In the genomic region with DNA sequence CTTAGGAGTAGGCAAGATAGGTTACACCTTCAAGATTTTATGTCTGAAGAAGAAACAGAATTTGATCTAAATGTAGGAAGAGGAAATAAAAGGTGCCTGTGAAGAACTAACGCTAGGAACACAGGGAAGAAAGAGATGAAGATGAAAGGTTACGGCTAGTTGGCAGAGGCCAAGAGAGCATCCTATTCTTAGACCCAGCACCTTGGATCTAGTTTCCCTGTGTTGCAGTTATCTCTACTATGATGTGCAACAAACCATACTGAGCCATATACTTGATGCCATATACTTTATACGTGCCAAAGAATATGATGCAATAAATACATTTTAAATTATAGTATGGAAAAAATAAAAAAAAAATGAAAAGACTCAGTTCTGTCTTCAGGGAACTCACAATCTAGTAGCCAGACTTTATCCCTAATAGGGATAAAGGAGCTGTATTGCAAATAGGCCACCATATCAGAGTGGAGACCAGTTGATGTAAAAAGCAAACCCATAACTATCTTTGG, we compare ENCODE assay signal across 27 cellular contexts.
"Had no signal": no experiment of that assay in that cellular context is flagged by ENCODE, and none has a peak within 500 bp of the region (broad histone marks: within the 10 kb centered on the region; RNA-seq: fewer than 3 reads in every experiment).

No MANE protein-coding gene starts in this region.

- H3K27ac ChIP-seq: coronary artery had no signal

- FAIRE-seq: astrocyte, frontal cortex had no signal

- H3K4me1 Mint-ChIP-seq: activated CD4-positive, alpha-beta memory T cell treated with anti-CD3 and anti-CD28 coated beads, Interleukin-2, amount 10 ng/mL, durations not matched to agents 7 days and 5 days; activated CD4-positive, alpha-beta T cell treated with anti-CD3 and anti-CD28 coated beads, Interleukin-2, amount 10 ng/mL, durations not matched to agents 7 days and 5 days; central memory CD8-positive, alpha-beta T cell had no signal

- ATAC-seq: activated T-cell treated with anti-CD3 and anti-CD28 coated beads, Interleukin-2, amount 50 U/mL, for 72 hours; esophagus mucosa had no signal

- H3K27ac Mint-ChIP-seq: activated CD4-positive, alpha-beta memory T cell treated with anti-CD3 and anti-CD28 coated beads, Interleukin-2, amount 10 ng/mL, durations not matched to agents 7 days and 5 days; activated CD4-positive, alpha-beta T cell treated with anti-CD3 and anti-CD28 coated beads, Interleukin-2, amount 10 ng/mL, durations not matched to agents 7 days and 5 days; activated naive CD8-positive, alpha-beta T cell; activated T-cell treated with anti-CD3 and anti-CD28 coated beads, Interleukin-2, amount 50 U/mL, for 24 hours; activated T-cell treated with anti-CD3 and anti-CD28 coated beads, Interleukin-2, amount 50 U/mL, for 72 hours; dendritic cell treated with granulocyte-macrophage colony-stimulating factor and Interleukin-4, amounts not matched to agents 40 ng/mL and 50 ng/mL, for 4 days; endodermal cell had no signal

- DNase-seq: activated CD4-positive, alpha-beta memory T cell treated with anti-CD3 and anti-CD28 coated beads, Interleukin-2, amount 10 ng/mL, durations not matched to agents 7 days and 5 days; activated CD4-positive, alpha-beta T cell treated with anti-CD3 and anti-CD28 coated beads for 1 hour; activated CD4-positive, alpha-beta T cell treated with anti-CD3 and anti-CD28 coated beads for 4 hours; activated CD4-positive, alpha-beta T cell treated with anti-CD3 and anti-CD28 coated beads, Interleukin-2, amount 10 ng/mL, durations not matched to agents 7 days and 5 days; activated CD4-positive, alpha-beta T cell treated with anti-CD3 and anti-CD28 coated beads, Interleukin-2, amount 50 U/mL, for 4 hours; activated CD8-positive, alpha-beta memory T cell treated with anti-CD3 and anti-CD28 coated beads, Interleukin-2, amount 50 U/mL, for 48 hours; activated gamma-delta T cell treated with Interleukin-2 at 50 U/mL for 16 hours; activated naive CD4-positive, alpha-beta T cell treated with anti-CD3 and anti-CD28 coated beads, Interleukin-2, amount 50 U/mL, for 16 hours; activated naive CD4-positive, alpha-beta T cell treated with Interleukin-2 at 50 U/mL for 16 hours; activated T-cell treated with anti-CD3 and anti-CD28 coated beads for 4 hours; activated T-cell treated with anti-CD3 and anti-CD28 coated beads, Interleukin-2, amount 50 U/mL, for 24 hours; activated T-cell treated with anti-CD3 and anti-CD28 coated beads, Interleukin-2, amount 50 U/mL, for 72 hours; amniotic stem cell; anterior cingulate cortex; dorsolateral prefrontal cortex; effector memory CD4-positive, alpha-beta T cell; endodermal cell; foreskin fibroblast; glutamatergic neuron; T-helper 2 cell had no signal

- H3K4me3 Mint-ChIP-seq: activated CD4-positive, alpha-beta memory T cell treated with anti-CD3 and anti-CD28 coated beads, Interleukin-2, amount 10 ng/mL, durations not matched to agents 7 days and 5 days; activated CD4-positive, alpha-beta T cell treated with anti-CD3 and anti-CD28 coated beads, Interleukin-2, amount 10 ng/mL, durations not matched to agents 7 days and 5 days; activated naive CD8-positive, alpha-beta T cell; activated T-cell treated with anti-CD3 and anti-CD28 coated beads, Interleukin-2, amount 50 U/mL, for 24 hours; activated T-cell treated with anti-CD3 and anti-CD28 coated beads, Interleukin-2, amount 50 U/mL, for 72 hours; central memory CD8-positive, alpha-beta T cell; dendritic cell treated with granulocyte-macrophage colony-stimulating factor and Interleukin-4, amounts not matched to agents 40 ng/mL and 50 ng/mL, for 4 days; endodermal cell had no signal

- H3K27me3 ChIP-seq: dorsolateral prefrontal cortex had no signal

- H3K9me3 Mint-ChIP-seq: activated CD4-positive, alpha-beta memory T cell treated with anti-CD3 and anti-CD28 coated beads, Interleukin-2, amount 10 ng/mL, durations not matched to agents 7 days and 5 days; activated CD4-positive, alpha-beta T cell treated with anti-CD3 and anti-CD28 coated beads, Interleukin-2, amount 10 ng/mL, durations not matched to agents 7 days and 5 days; activated T-cell treated with anti-CD3 and anti-CD28 coated beads, Interleukin-2, amount 50 U/mL, for 24 hours; central memory CD8-positive, alpha-beta T cell; dendritic cell treated with granulocyte-macrophage colony-stimulating factor and Interleukin-4, amounts not matched to agents 40 ng/mL and 50 ng/mL, for 4 days; endodermal cell had no signal

- H3K36me3 Mint-ChIP-seq: activated naive CD8-positive, alpha-beta T cell had no signal

- H3K27me3 Mint-ChIP-seq: activated CD4-positive, alpha-beta memory T cell treated with anti-CD3 and anti-CD28 coated beads, Interleukin-2, amount 10 ng/mL, durations not matched to agents 7 days and 5 days; activated CD4-positive, alpha-beta T cell treated with anti-CD3 and anti-CD28 coated beads, Interleukin-2, amount 10 ng/mL, durations not matched to agents 7 days and 5 days; activated T-cell treated with anti-CD3 and anti-CD28 coated beads, Interleukin-2, amount 50 U/mL, for 24 hours; central memory CD8-positive, alpha-beta T cell had no signal

- H3K4me3 ChIP-seq: coronary artery, dorsolateral prefrontal cortex had no signal
